ENCODE assay signal across 17 cellular contexts in the genomic region with DNA sequence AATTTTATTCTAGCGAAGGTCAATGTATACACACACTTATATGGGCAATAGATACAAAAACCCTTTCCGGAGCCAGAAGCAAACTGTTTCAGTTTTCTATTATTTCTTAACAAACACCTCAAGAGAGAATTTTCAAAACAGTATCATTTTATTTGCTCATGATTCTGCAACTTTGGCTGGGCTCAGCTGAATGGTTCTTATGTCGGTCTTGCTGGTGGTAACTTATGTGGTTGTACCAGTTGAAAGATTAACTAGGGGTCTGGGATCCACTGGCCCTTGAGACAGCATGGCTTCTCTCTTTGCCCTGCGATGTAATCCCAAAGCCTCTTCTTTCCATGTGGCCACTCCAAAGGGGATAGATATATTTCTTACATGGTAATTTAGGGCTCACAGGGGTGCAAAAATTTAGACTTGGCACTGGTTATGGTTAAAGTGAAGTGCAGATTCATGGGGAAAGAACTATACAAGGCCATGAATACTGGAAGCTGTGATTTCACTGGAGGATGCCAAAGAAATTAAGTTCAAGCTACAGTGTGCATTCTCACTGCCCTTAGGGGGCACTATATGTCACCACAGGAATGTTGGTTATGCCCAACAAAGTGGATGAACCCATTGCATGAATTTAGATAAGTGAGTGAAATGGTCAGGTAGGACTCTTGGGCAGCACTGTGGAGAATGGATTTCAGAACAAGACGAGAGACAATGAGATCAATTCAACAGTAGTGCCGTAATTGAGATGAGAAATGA.
"Had no signal": no experiment of that assay in that cellular context is flagged by ENCODE, and none has a peak within 500 bp of the region (broad histone marks: within the 10 kb centered on the region; RNA-seq: fewer than 3 reads in every experiment).

No MANE protein-coding gene starts in this region.

- H3K27me3 Mint-ChIP-seq: activated CD8-positive, alpha-beta T cell treated with anti-CD3 and anti-CD28 coated beads for 36 hours; activated naive CD8-positive, alpha-beta T cell treated with anti-CD3 and anti-CD28 coated beads, Interleukin-2, amount 10 ng/mL, durations not matched to agents 7 days and 5 days; naive B cell; stimulated activated naive CD8-positive, alpha-beta T cell treated with anti-CD3 and anti-CD28 coated beads, Interleukin-15, amount 100 ng/mL, for 72 hours had no signal

- H3K27ac Mint-ChIP-seq: activated CD8-positive, alpha-beta T cell treated with anti-CD3 and anti-CD28 coated beads for 36 hours; activated naive CD8-positive, alpha-beta T cell treated with anti-CD3 and anti-CD28 coated beads, Interleukin-2, amount 10 ng/mL, durations not matched to agents 7 days and 5 days; activated T-cell treated with anti-CD3 and anti-CD28 coated beads, Interleukin-2, amount 50 U/mL, for 72 hours; naive B cell; stimulated activated naive CD8-positive, alpha-beta T cell treated with anti-CD3 and anti-CD28 coated beads, Interleukin-15, amount 100 ng/mL, for 72 hours had no signal

- DNase-seq: activated CD4-positive, alpha-beta T cell treated with anti-CD3 and anti-CD28 coated beads for 4 hours; activated CD8-positive, alpha-beta memory T cell treated with anti-CD3 and anti-CD28 coated beads, Interleukin-2, amount 50 U/mL, for 4 hours; activated CD8-positive, alpha-beta T cell treated with anti-CD3 and anti-CD28 coated beads for 36 hours; activated naive CD8-positive, alpha-beta T cell treated with anti-CD3 and anti-CD28 coated beads, Interleukin-2, amount 10 ng/mL, durations not matched to agents 7 days and 5 days; activated T-cell treated with anti-CD3 and anti-CD28 coated beads, Interleukin-2, amount 50 U/mL, for 72 hours; anterior cingulate cortex; glutamatergic neuron; lower lobe of right lung; midbrain; naive B cell; pancreas; stimulated activated CD4-positive, alpha-beta T cell treated with anti-CD3 and anti-CD28 coated beads, Interleukin-15, amount 100 ng/mL, for 24 hours; stimulated activated CD4-positive, alpha-beta T cell treated with anti-CD3 and anti-CD28 coated beads, Interleukin-4, amount 100 ng/mL, for 24 hours; stimulated activated naive CD8-positive, alpha-beta T cell treated with anti-CD3 and anti-CD28 coated beads, Interleukin-15, amount 100 ng/mL, for 72 hours; testis; upper lobe of right lung had no signal

- H3K4me1 Mint-ChIP-seq: activated naive CD8-positive, alpha-beta T cell treated with anti-CD3 and anti-CD28 coated beads, Interleukin-2, amount 10 ng/mL, durations not matched to agents 7 days and 5 days; naive B cell; stimulated activated naive CD8-positive, alpha-beta T cell treated with anti-CD3 and anti-CD28 coated beads, Interleukin-15, amount 100 ng/mL, for 72 hours had no signal

- H3K4me1 ChIP-seq: lower lobe of right lung, pancreas, testis, upper lobe of right lung had no signal

- ATAC-seq: activated CD8-positive, alpha-beta T cell treated with anti-CD3 and anti-CD28 coated beads for 36 hours; activated T-cell treated with anti-CD3 and anti-CD28 coated beads, Interleukin-2, amount 50 U/mL, for 72 hours; esophagus mucosa; lower lobe of right lung; pancreas; stimulated activated naive CD8-positive, alpha-beta T cell treated with anti-CD3 and anti-CD28 coated beads, Interleukin-15, amount 100 ng/mL, for 72 hours; upper lobe of right lung had no signal

- H3K27me3 ChIP-seq: pancreas, testis, upper lobe of right lung had no signal

- H3K27ac ChIP-seq: lower lobe of right lung, pancreas, testis, upper lobe of right lung had no signal

- H3K9me3 ChIP-seq: pancreas, testis, upper lobe of right lung had no signal

- H3K36me3 ChIP-seq: lower lobe of right lung, pancreas, upper lobe of right lung had no signal

- H3K36me3 Mint-ChIP-seq: activated naive CD8-positive, alpha-beta T cell treated with anti-CD3 and anti-CD28 coated beads, Interleukin-2, amount 10 ng/mL, durations not matched to agents 7 days and 5 days; naive B cell had no signal

- H3K4me3 ChIP-seq: lower lobe of right lung, pancreas, testis, upper lobe of right lung had no signal

- H3K4me3 Mint-ChIP-seq: activated CD8-positive, alpha-beta T cell treated with anti-CD3 and anti-CD28 coated beads for 36 hours; activated naive CD8-positive, alpha-beta T cell treated with anti-CD3 and anti-CD28 coated beads, Interleukin-2, amount 10 ng/mL, durations not matched to agents 7 days and 5 days; activated T-cell treated with anti-CD3 and anti-CD28 coated beads, Interleukin-2, amount 50 U/mL, for 72 hours; naive B cell; stimulated activated naive CD8-positive, alpha-beta T cell treated with anti-CD3 and anti-CD28 coated beads, Interleukin-15, amount 100 ng/mL, for 72 hours had no signal
